ENCODE assay signal across 9 cellular contexts in genomic region chr14:92615451-92615850, GRCh38.
A peak's percentile ranks its signal among the peaks of the same experiment; 100 is the strongest.
DNase-seq lines count a peak whose midpoint lies in the region; ATAC-seq and TF ChIP-seq lines count a peak whose summit lies in the region.
"Had no signal": no experiment of that assay in that cellular context is flagged by ENCODE, and none has a peak within 500 bp of the region (broad histone marks: within the 10 kb centered on the region; RNA-seq: fewer than 3 reads in every experiment).

No MANE protein-coding gene starts in this region.

- no peaks in the 10 kb centered on the region for H3K4me1 Mint-ChIP-seq in Calu3 (ENCODE audit: low read depth, unreplicated experiment)

- H3K27ac ChIP-seq in substantia nigra (ENCODE audit: low read depth, low read length, poor library complexity, severe bottlenecking): no peak overlapping the region

- H3K27ac Mint-ChIP-seq in Calu3 (ENCODE audit: unreplicated experiment): no peak overlapping the region

- H3K4me2 ChIP-seq in Loucy (ENCODE audit: low read depth, low read length, poor library complexity, severe bottlenecking): peak overlapping the region; percentile 39

- H3K4me1 ChIP-seq in Loucy (ENCODE audit: insufficient read depth, low read length, poor library complexity, severe bottlenecking): peaks cover 21% of the 10 kb centered on the region

- H3K4me3 ChIP-seq in Loucy (ENCODE audit: low read length, poor library complexity, severe bottlenecking): peak overlapping the region; percentile 24

- no peak overlapping the region for H3K4me3 Mint-ChIP-seq in Calu3 (ENCODE audit: low read depth, unreplicated experiment)

- no peaks in the 10 kb centered on the region for H3K27me3 Mint-ChIP-seq in Calu3 (ENCODE audit: unreplicated experiment)

- no peaks in the 10 kb centered on the region for H3K9me3 Mint-ChIP-seq in Calu3 (ENCODE audit: low read depth, unreplicated experiment)

- H3K36me3 ChIP-seq in Loucy (ENCODE audit: insufficient read depth, low read length): peaks cover 41% of the 10 kb centered on the region; the same call in 1 of the 2 replicates

- intact Hi-C loops in Calu3 (cut with micrococcal nuclease; ENCODE audit: unreplicated experiment): no loop called here

- TF ChIP-seq CTCF in Loucy (conservative IDR thresholded peaks at IDR 0.05; ENCODE audit: low read length) (no peak), Calu3 (IDR thresholded peaks at IDR 0.05; ENCODE audit: unreplicated experiment) (no peak)

- CTCF ChIA-PET in Calu3 (lab: Charles Lee): no interaction called here

- H3K27me3 ChIP-seq in Loucy (ENCODE audit: insufficient read depth, low read length, poor library complexity, severe bottlenecking): no peaks in the 10 kb centered on the region

- no peaks in the 10 kb centered on the region for H3K9me2 ChIP-seq in Loucy (replicated peaks; ENCODE audit: low read depth, low read length)

- no peaks in the 10 kb centered on the region for H3F3A ChIP-seq in Loucy (ENCODE audit: low read depth)

- H3K36me3 Mint-ChIP-seq in Calu3 (ENCODE audit: insufficient read depth, unreplicated experiment): no peaks in the 10 kb centered on the region

- peak in 3 of 4 experiments; percentile 6 to 59 (median 24) for DNase-seq in activated naive CD4-positive, alpha-beta T cell (lab: John Stamatoyannopoulos, UW)
- DNase-seq in stimulated activated CD8-positive, alpha-beta memory T cell treated with anti-CD3 and anti-CD28 coated beads, Interleukin-7, amount 100 ng/mL, for 4 hours (ENCODE audit: low read depth in 2 of 2): peak; percentile 53 to 62
- DNase-seq in substantia nigra (lab: John Stamatoyannopoulos, UW) (no peak), NCI-H2171 (lab: John Stamatoyannopoulos, UW) (no peak), Calu3 (no peak)

- peaks cover 10% of the 10 kb centered on the region for H4K20me1 ChIP-seq in Loucy (ENCODE audit: insufficient read depth, low read length, poor library complexity, severe bottlenecking)

- no peak overlapping the region for H2AFZ ChIP-seq in Loucy (ENCODE audit: low read length)

- no TSS peak for BruUV-seq in Calu3 (replicated peaks; lab: Mats Ljungman, UMichigan)

- no peak overlapping the region for H3K9ac ChIP-seq in Loucy (ENCODE audit: low read depth, low read length, poor library complexity, severe bottlenecking)

- peak; percentile 88 for ATAC-seq in GM21381 (IDR thresholded peaks at IDR 0.05; ENCODE audit: unreplicated experiment)
- ATAC-seq in GM19455 (IDR thresholded peaks at IDR 0.05; ENCODE audit: unreplicated experiment): no peak
- ATAC-seq: Panc1 had no signal

- H3K79me2 ChIP-seq in Loucy (ENCODE audit: insufficient read depth, low read length): peaks cover 12% of the 10 kb centered on the region; the same call in 1 of the 2 replicates

- 0 out of 2 replicates have a peak, but pooled peaks cover 3% of the 10 kb centered on the region for H3K9me3 ChIP-seq in Loucy (ENCODE audit: insufficient read depth, low read depth, low read length)

Comparison
In these comparisons a context has a peak if more than half of its experiments do, and no peak if none do; other contexts are left out.
1. DNase-seq: peak in activated naive CD4-positive, alpha-beta T cell (3 of 4) and stimulated activated CD8-positive, alpha-beta memory T cell treated with anti-CD3 and anti-CD28 coated beads, Interleukin-7, amount 100 ng/mL, for 4 hours (2 of 2); none in substantia nigra (0 of 49), NCI-H2171 (single experiment) and Calu3 (single experiment).